In genomic region chr7:153934629-153935028, GRCh38 we compare ENCODE assay signal across 18 cellular contexts.
"Had no signal": no experiment of that assay in that cellular context is flagged by ENCODE, and none has a peak within 500 bp of the region (broad histone marks: within the 10 kb centered on the region; RNA-seq: fewer than 3 reads in every experiment).

No MANE protein-coding gene starts in this region.

- H3K4me3 ChIP-seq: mucosa of descending colon, thyroid gland had no signal

- ATAC-seq: activated T-cell treated with anti-CD3 and anti-CD28 coated beads, Interleukin-2, amount 50 U/mL, for 72 hours; mucosa of descending colon had no signal

- H3K27me3 ChIP-seq: thyroid gland had no signal

- H3K9me3 ChIP-seq: mucosa of descending colon, thyroid gland had no signal

- H3K36me3 ChIP-seq: thyroid gland had no signal

- DNase-seq: activated CD4-positive, alpha-beta T cell treated with anti-CD3 and anti-CD28 coated beads for 1 hour; activated effector memory CD4-positive, alpha-beta T cell treated with anti-CD3 and anti-CD28 coated beads, Interleukin-2, amount 50 U/mL, for 16 hours; activated naive CD4-positive, alpha-beta T cell treated with anti-CD3 and anti-CD28 coated beads, Interleukin-2, amount 50 U/mL, for 16 hours; activated T-cell treated with anti-CD3 and anti-CD28 coated beads, Interleukin-2, amount 50 U/mL, for 72 hours; aorta; dermis blood vessel endothelial cell; erythroblast; foreskin melanocyte; mesenchymal stem cell; mucosa of descending colon; naive B cell; stimulated activated CD4-positive, alpha-beta T cell treated with anti-CD3 and anti-CD28 coated beads, Interleukin-12 subunit alpha, Interleukin-12 subunit beta, amount 100 ng/mL, for 4 hours; stimulated activated CD4-positive, alpha-beta T cell treated with anti-CD3 and anti-CD28 coated beads, Interleukin-1b, Interleukin-23, amount 100 ng/mL, for 48 hours; stimulated activated CD8-positive, alpha-beta memory T cell treated with anti-CD3 and anti-CD28 coated beads, Interleukin-4, amount 100 ng/mL, for 48 hours; stimulated activated naive CD4-positive, alpha-beta T cell treated with Interleukin-2 at 50 U/mL for 16 hours; T-helper 2 cell; thyroid gland had no signal

- H3K27ac ChIP-seq: thyroid gland, VCaP had no signal
